In the genomic region with DNA sequence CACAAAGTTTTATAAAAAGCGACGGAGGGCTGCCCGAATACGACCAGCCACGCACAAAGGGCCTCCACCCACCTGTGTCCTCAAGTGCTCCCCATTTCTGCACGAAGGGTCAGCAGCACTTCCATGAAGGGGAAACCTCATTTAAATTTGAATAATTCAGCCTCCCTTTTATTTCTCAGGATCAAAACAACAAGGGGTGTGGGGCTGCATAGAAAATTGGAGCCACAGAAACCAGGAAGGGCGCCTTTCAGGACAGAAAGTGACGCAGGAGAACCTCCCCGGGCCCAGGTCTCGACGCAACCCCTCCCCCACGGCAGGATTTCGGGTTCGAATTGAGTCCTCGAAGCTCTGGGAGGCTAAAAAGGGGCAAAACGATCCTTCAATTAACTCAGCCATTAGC, we compare ENCODE assay signal across 10 cellular contexts. TPM values are rescaled to one million over a fixed set of nuclear protein-coding genes. Genes with fewer than 3 reads are reported as not detected.
DNase-seq lines count a peak whose midpoint lies in the region; ATAC-seq and FAIRE-seq lines count a peak whose summit lies in the region.
"Had no signal": no experiment of that assay in that cellular context is flagged by ENCODE, and none has a peak within 500 bp of the region (broad histone marks: within the 10 kb centered on the region; RNA-seq: fewer than 3 reads in every experiment).

No MANE protein-coding gene starts in this region.

- H3K4me1 ChIP-seq in duodenal mucosa (ENCODE audit: control insufficient read depth in 1 of 2, insufficient read depth in 2 of 2, low read length in 2 of 2) = peaks cover 34 to 50% of the 10 kb centered on the region in 2 donors

- H3K9ac ChIP-seq in duodenal mucosa (ENCODE audit: low read depth in 1 of 2, low read length in 2 of 2) = peak overlapping the region; percentile 60 to 91

- peak overlapping the region; percentile 21 for H3K4me3 Mint-ChIP-seq in activated naive CD4-positive, alpha-beta T cell treated with anti-CD3 and anti-CD28 coated beads, Interleukin-2, amount 10 ng/mL, durations not matched to agents 7 days and 5 days
- H3K4me3 Mint-ChIP-seq in naive B cell = peak overlapping the region; percentile 15 to 66 (median 62)

- no peaks in the 10 kb centered on the region for H3K9me3 ChIP-seq in duodenal mucosa (ENCODE audit: control insufficient read depth in 1 of 2, low read length in 2 of 2)

- no peak for FAIRE-seq in RCC 7860 (lab: Jason Lieb, UNC)

- peaks cover 71% of the 10 kb centered on the region for H3K27me3 Mint-ChIP-seq in activated naive CD4-positive, alpha-beta T cell treated with anti-CD3 and anti-CD28 coated beads, Interleukin-2, amount 10 ng/mL, durations not matched to agents 7 days and 5 days
- peaks cover 13 to 37% (median 20%) of the 10 kb centered on the region in 3 donors for H3K27me3 Mint-ChIP-seq in naive B cell

- CTCF ChIA-PET in activated naive CD4-positive, alpha-beta T cell treated with anti-CD3 and anti-CD28 coated beads, Interleukin-2, amount 10 ng/mL, durations not matched to agents 7 days and 5 days (lab: Charles Lee) = no interaction called here

- H3K4me3 ChIP-seq in duodenal mucosa (ENCODE audit: low read depth in 1 of 2, low read length in 2 of 2) = peak overlapping the region; percentile 73 to 89

- H3K36me3 Mint-ChIP-seq in activated naive CD4-positive, alpha-beta T cell treated with anti-CD3 and anti-CD28 coated beads, Interleukin-2, amount 10 ng/mL, durations not matched to agents 7 days and 5 days = peaks cover 1% of the 10 kb centered on the region
- no peaks in the 10 kb centered on the region for H3K36me3 Mint-ChIP-seq in naive B cell

- DNase-seq in activated naive CD4-positive, alpha-beta T cell treated with anti-CD3 and anti-CD28 coated beads, Interleukin-2, amount 10 ng/mL, durations not matched to agents 7 days and 5 days = no peak
- no peak for DNase-seq in activated naive CD4-positive, alpha-beta T cell (lab: John Stamatoyannopoulos, UW)
- DNase-seq in naive B cell (no peak), NCI-H1092 (lab: John Stamatoyannopoulos, UW) (no peak), NAMALWA (ENCODE audit: low spot score) (no peak), RCC 7860 (ENCODE audit: low spot score) (no peak)

- no peaks in the 10 kb centered on the region for H3K36me3 ChIP-seq in duodenal mucosa (ENCODE audit: control insufficient read depth in 1 of 2, insufficient read depth in 2 of 2, low read length in 2 of 2)

- H3K27ac Mint-ChIP-seq in activated naive CD4-positive, alpha-beta T cell treated with anti-CD3 and anti-CD28 coated beads, Interleukin-2, amount 10 ng/mL, durations not matched to agents 7 days and 5 days = no peak overlapping the region
- H3K27ac Mint-ChIP-seq in naive B cell = peak overlapping the region in 1 of 6 donors; percentile 82

- H3K4me1 Mint-ChIP-seq in activated naive CD4-positive, alpha-beta T cell treated with anti-CD3 and anti-CD28 coated beads, Interleukin-2, amount 10 ng/mL, durations not matched to agents 7 days and 5 days = peaks cover 16% of the 10 kb centered on the region
- peaks cover 13 to 16% (median 16%) of the 10 kb centered on the region in 3 donors for H3K4me1 Mint-ChIP-seq in naive B cell

- no peaks in the 10 kb centered on the region for H3K9me3 Mint-ChIP-seq in activated naive CD4-positive, alpha-beta T cell treated with anti-CD3 and anti-CD28 coated beads, Interleukin-2, amount 10 ng/mL, durations not matched to agents 7 days and 5 days
- H3K9me3 Mint-ChIP-seq in naive B cell = no peaks in the 10 kb centered on the region

- H3K27me3 ChIP-seq in duodenal mucosa (ENCODE audit: control insufficient read depth in 1 of 2, insufficient read depth in 2 of 2, low read length in 2 of 2) = peaks cover 4 to 8% of the 10 kb centered on the region in 2 donors

- ATAC-seq in naive B cell (ENCODE audit: low read depth in 2 of 2) = no peak
- ATAC-seq in HG03095 (IDR thresholded peaks at IDR 0.05; ENCODE audit: unreplicated experiment) = no peak
- ATAC-seq: left colon had no signal

- peak overlapping the region; percentile 66 for H3K27ac ChIP-seq in duodenal mucosa (ENCODE audit: low read depth, low read length)

RNA-seq across cellular contexts. Expression of gene NRARP, which starts 2.1 kb away (rescaled TPM):
- under 1 TPM in 1 of 6 donors, not detected in 5; 0.37 TPM for polyA plus RNA-seq in naive B cell (ENCODE audit: low read depth in 6 of 6)
- polyA plus RNA-seq: CD14-positive monocyte had no signal

RNA-seq across cellular contexts. Expression of gene TOR4A, which starts 22.4 kb away (rescaled TPM):
- polyA plus RNA-seq in naive B cell (ENCODE audit: low read depth in 6 of 6) = 1 to 10 TPM; 2.4 to 6.2 (median 4.1) TPM

RNA-seq across cellular contexts. Expression of gene NELFB, which starts 44.8 kb away (rescaled TPM):
- 10 to 100 TPM; 23.5 to 37.8 (median 27.2) TPM for polyA plus RNA-seq in naive B cell (ENCODE audit: low read depth in 6 of 6)

RNA-seq across cellular contexts. Expression of gene STPG3, which starts 48.9 kb away (rescaled TPM):
- polyA plus RNA-seq in naive B cell (ENCODE audit: low read depth in 6 of 6) = not detected
- polyA plus RNA-seq: CD14-positive monocyte had no signal

RNA-seq across cellular contexts. Expression of gene TUBB4B, which starts 58.9 kb away (rescaled TPM):
- 10 to 100 TPM; 22.7 to 53.2 (median 40.2) TPM for polyA plus RNA-seq in naive B cell (ENCODE audit: low read depth in 6 of 6)
